Comparison of ENCODE assay signal across 14 cellular contexts in genomic region chr2:224085246-224085645, GRCh38. TPM values are rescaled to one million over a fixed set of nuclear protein-coding genes. Genes with fewer than 3 reads are reported as not detected.
A peak's percentile ranks its signal among the peaks of the same experiment; 100 is the strongest.
DNase-seq lines count a peak whose midpoint lies in the region; ATAC-seq and TF ChIP-seq lines count a peak whose summit lies in the region.
"Had no signal": no experiment of that assay in that cellular context is flagged by ENCODE, and none has a peak within 500 bp of the region (broad histone marks: within the 10 kb centered on the region; RNA-seq: fewer than 3 reads in every experiment).

No MANE protein-coding gene starts in this region.

- H3K4me3 Mint-ChIP-seq in chondrocyte (ENCODE audit: unreplicated experiment) (no peak overlapping the region), endodermal cell (no peak overlapping the region)
- H3K4me3 Mint-ChIP-seq: activated CD4-positive, alpha-beta memory T cell treated with anti-CD3 and anti-CD28 coated beads, Interleukin-2, amount 10 ng/mL, durations not matched to agents 7 days and 5 days; activated naive CD4-positive, alpha-beta T cell treated with anti-CD3 and anti-CD28 coated beads, Interleukin-2, amount 50 U/mL, for 24 hours had no signal

- H3K9me3 Mint-ChIP-seq in chondrocyte (ENCODE audit: low read depth) (no peaks in the 10 kb centered on the region), endodermal cell (no peaks in the 10 kb centered on the region)
- H3K9me3 Mint-ChIP-seq: activated CD4-positive, alpha-beta memory T cell treated with anti-CD3 and anti-CD28 coated beads, Interleukin-2, amount 10 ng/mL, durations not matched to agents 7 days and 5 days; activated naive CD4-positive, alpha-beta T cell treated with anti-CD3 and anti-CD28 coated beads, Interleukin-2, amount 50 U/mL, for 24 hours had no signal

- H3K4me3 ChIP-seq in endodermal cell (ENCODE audit: low read length): no peak overlapping the region
- H3K4me3 ChIP-seq: BLaER1, spleen had no signal

- DNase-seq in AG08396 (ENCODE audit: low spot score) (peak; percentile 32), LHCN-M2 (ENCODE audit: low read depth) (peak; percentile 85), chondrocyte (ENCODE audit: low spot score) (no peak), lung microvascular endothelial cell (ENCODE audit: low read depth in 2 of 2) (peak; percentile 5 to 76), endodermal cell (no peak), GM10248 (ENCODE audit: extremely low spot score) (no peak)
- DNase-seq: activated CD4-positive, alpha-beta memory T cell treated with anti-CD3 and anti-CD28 coated beads, Interleukin-2, amount 10 ng/mL, durations not matched to agents 7 days and 5 days; GF-D8; NCI-H187; spleen had no signal

- no peaks in the 10 kb centered on the region for H3K27me3 ChIP-seq in endodermal cell (ENCODE audit: control insufficient read depth, insufficient read depth, low read length, poor library complexity, severe bottlenecking)
- H3K27me3 ChIP-seq: BLaER1, spleen had no signal

- ATAC-seq in GM21381 (IDR thresholded peaks at IDR 0.05; ENCODE audit: unreplicated experiment) (no peak), HG03378 (IDR thresholded peaks at IDR 0.05; ENCODE audit: unreplicated experiment) (no peak)

- POLR2A ChIA-PET in GM10248 (lab: Yijun Ruan, JAX): no interaction called here

- peaks cover 8% of the 10 kb centered on the region for H3K9me3 ChIP-seq in endodermal cell (ENCODE audit: control insufficient read depth, low read length)
- H3K9me3 ChIP-seq: BLaER1, spleen had no signal

- CTCF ChIA-PET in GM10248 (lab: Yijun Ruan, JAX): no interaction called here

- no peak overlapping the region for H3K9ac ChIP-seq in endodermal cell (ENCODE audit: extremely low read depth, low read length, poor library complexity, severe bottlenecking)
- H3K9ac ChIP-seq: BLaER1 had no signal

- H3K4me1 Mint-ChIP-seq in chondrocyte (ENCODE audit: low read depth): peaks cover 27% of the 10 kb centered on the region
- H3K4me1 Mint-ChIP-seq in endodermal cell: peaks cover 15% of the 10 kb centered on the region
- H3K4me1 Mint-ChIP-seq: activated CD4-positive, alpha-beta memory T cell treated with anti-CD3 and anti-CD28 coated beads, Interleukin-2, amount 10 ng/mL, durations not matched to agents 7 days and 5 days; activated naive CD4-positive, alpha-beta T cell treated with anti-CD3 and anti-CD28 coated beads, Interleukin-2, amount 50 U/mL, for 24 hours had no signal

- H3K27ac ChIP-seq in endodermal cell (ENCODE audit: low read depth, low read length): no peak overlapping the region
- H3K27ac ChIP-seq: BLaER1, spleen had no signal

- no peaks in the 10 kb centered on the region for H3K27me3 Mint-ChIP-seq in chondrocyte (ENCODE audit: low read depth)
- H3K27me3 Mint-ChIP-seq in endodermal cell (ENCODE audit: insufficient read depth): no peaks in the 10 kb centered on the region
- H3K27me3 Mint-ChIP-seq: activated naive CD4-positive, alpha-beta T cell treated with anti-CD3 and anti-CD28 coated beads, Interleukin-2, amount 50 U/mL, for 24 hours had no signal

- H3K36me3 ChIP-seq in endodermal cell (ENCODE audit: control insufficient read depth, insufficient read depth, low read length): no peaks in the 10 kb centered on the region
- H3K36me3 ChIP-seq: BLaER1, spleen had no signal

- 100% methylated on average over 1 to 2 of the region's 2 CpGs for WGBS in endodermal cell (ENCODE audit: insufficient coverage in 1 of 2, insufficient read length in 1 of 2), 2 experiments

- H3K4me1 ChIP-seq in endodermal cell (ENCODE audit: control insufficient read depth, insufficient read depth, low read length): peaks cover 4% of the 10 kb centered on the region
- H3K4me1 ChIP-seq: BLaER1, spleen had no signal

- TF ChIP-seq CTCF in chondrocyte (IDR thresholded peaks at IDR 0.05): no peak
- TF ChIP-seq CTCF in endodermal cell (conservative IDR thresholded peaks at IDR 0.05): no peak
- no peak for TF ChIP-seq CTCF in GM10248 (IDR thresholded peaks at IDR 0.05; ENCODE audit: control extremely low read depth, extremely low read depth, low read depth, missing control alignments)

- peak overlapping the region; percentile 34 for H3K27ac Mint-ChIP-seq in chondrocyte (ENCODE audit: unreplicated experiment)
- no peak overlapping the region for H3K27ac Mint-ChIP-seq in endodermal cell
- H3K27ac Mint-ChIP-seq: activated CD4-positive, alpha-beta memory T cell treated with anti-CD3 and anti-CD28 coated beads, Interleukin-2, amount 10 ng/mL, durations not matched to agents 7 days and 5 days; activated naive CD4-positive, alpha-beta T cell treated with anti-CD3 and anti-CD28 coated beads, Interleukin-2, amount 50 U/mL, for 24 hours had no signal

- H3K36me3 Mint-ChIP-seq in chondrocyte (ENCODE audit: low read depth) (no peaks in the 10 kb centered on the region), endodermal cell (ENCODE audit: low read depth) (no peaks in the 10 kb centered on the region)
- H3K36me3 Mint-ChIP-seq: activated naive CD4-positive, alpha-beta T cell treated with anti-CD3 and anti-CD28 coated beads, Interleukin-2, amount 50 U/mL, for 24 hours had no signal

RNA-seq across cellular contexts. Expression of gene SERPINE2, which starts 46.2 kb away (rescaled TPM):
- total RNA-seq in LHCN-M2 (2014; rRNA removed): 87.3 and 97.9 TPM in 2 replicates
- polyA plus RNA-seq in LHCN-M2 (2012): 112 TPM
- 46.9 to 61.0 TPM (median 48.4 TPM) in 3 replicates for total RNA-seq in chondrocyte
- 1.6 and 5.7 TPM in 2 replicates for total RNA-seq in lung microvascular endothelial cell
- 100 to 1,000 TPM; 257 to 386 TPM for total RNA-seq in endodermal cell
- polyA plus RNA-seq in endodermal cell (2013, experiment 1 of 2): 226 TPM
- 288 TPM for polyA plus RNA-seq in endodermal cell (2013, experiment 2 of 2)

Comparison
In these comparisons a context has a peak if more than half of its experiments do, and no peak if none do; other contexts are left out.
1. DNase-seq: peak in AG08396 (single experiment), LHCN-M2 (single experiment) and lung microvascular endothelial cell (2 of 2); none in chondrocyte (single experiment), endodermal cell (single experiment) and GM10248 (single experiment).